18 cellular contexts compared by ENCODE assay signal in the genomic region with DNA sequence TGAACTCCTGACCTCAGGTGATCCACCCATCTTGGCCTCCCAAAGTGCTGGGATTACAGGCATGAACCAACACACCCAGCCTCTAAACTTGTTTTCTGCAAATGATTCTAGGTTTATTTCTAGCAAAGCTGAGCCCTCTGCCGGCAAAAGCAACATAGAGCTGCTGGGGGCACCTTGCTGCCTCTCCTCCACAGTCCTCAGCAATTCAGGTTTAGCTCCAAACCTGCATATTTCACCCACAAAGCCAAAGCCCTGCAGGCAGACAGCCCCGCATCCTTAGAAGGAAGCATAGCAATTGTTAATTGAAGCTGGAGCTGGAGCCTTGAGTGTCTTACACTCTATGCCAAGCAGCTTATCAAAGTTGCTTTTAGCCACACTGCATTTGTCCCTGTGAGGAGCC. TPM values are rescaled to one million over a fixed set of nuclear protein-coding genes. Genes with fewer than 3 reads are reported as not detected.
"Had no signal": no experiment of that assay in that cellular context is flagged by ENCODE, and none has a peak within 500 bp of the region (broad histone marks: within the 10 kb centered on the region; RNA-seq: fewer than 3 reads in every experiment).

No MANE protein-coding gene starts in this region.

- ATAC-seq: activated T-cell treated with anti-CD3 and anti-CD28 coated beads, Interleukin-2, amount 50 U/mL, for 4 hours; lower lobe of right lung had no signal

- H3K27ac Mint-ChIP-seq: mesothelial cell of epicardium had no signal

- H3K9me3 ChIP-seq: ascending aorta, lower lobe of right lung, uterus had no signal

- H3K4me1 Mint-ChIP-seq: mesothelial cell of epicardium had no signal

- H3K27me3 ChIP-seq: ascending aorta, uterus had no signal

- H3K27ac ChIP-seq: ascending aorta, coronary artery, lower lobe of right lung, uterus had no signal

- H3K4me3 ChIP-seq: ascending aorta, coronary artery, lower lobe of right lung, uterus had no signal

- H3K36me3 Mint-ChIP-seq: mesothelial cell of epicardium had no signal

- H3K4me3 Mint-ChIP-seq: activated T-cell treated with anti-CD3 and anti-CD28 coated beads, Interleukin-2, amount 50 U/mL, for 4 hours; mesothelial cell of epicardium had no signal

- DNase-seq: activated CD4-positive, alpha-beta T cell treated with anti-CD3 and anti-CD28 coated beads, Interleukin-2, amount 50 U/mL, for 48 hours; activated CD4-positive, CD25-positive, alpha-beta regulatory T cell treated with anti-CD3 and anti-CD28 coated beads, Interleukin-2, amount 50 U/mL, for 72 hours; activated effector memory CD4-positive, alpha-beta T cell treated with anti-CD3 and anti-CD28 coated beads, Interleukin-2, amount 50 U/mL, for 16 hours; activated T-cell treated with anti-CD3 and anti-CD28 coated beads, Interleukin-2, amount 50 U/mL, for 4 hours; caudate nucleus; effector CD4-positive, alpha-beta T cell; hippocampal formation; lower lobe of right lung; retina; uterus had no signal

- FAIRE-seq: endothelial cell of umbilical vein had no signal

- H3K4me1 ChIP-seq: ascending aorta, lower lobe of right lung, uterus had no signal

- H3K36me3 ChIP-seq: ascending aorta, lower lobe of right lung, uterus had no signal

RNA-seq across cellular contexts. Expression of gene CWH43, which starts 54.6 kb away (rescaled TPM):
- total RNA-seq: activated T-cell treated with anti-CD3 and anti-CD28 coated beads, Interleukin-2, amount 50 U/mL, for 4 hours; ascending aorta; endothelial cell of umbilical vein; fibroblast of lung; glomerular endothelial cell; mesothelial cell of epicardium; skeletal muscle tissue; T-helper 2 cell treated with Interferon-gamma antibody and Interleukin-4, amounts not matched to agents 100 ng/mL and 5 ng/mL, for 36 hours had no signal
